In the genomic region with DNA sequence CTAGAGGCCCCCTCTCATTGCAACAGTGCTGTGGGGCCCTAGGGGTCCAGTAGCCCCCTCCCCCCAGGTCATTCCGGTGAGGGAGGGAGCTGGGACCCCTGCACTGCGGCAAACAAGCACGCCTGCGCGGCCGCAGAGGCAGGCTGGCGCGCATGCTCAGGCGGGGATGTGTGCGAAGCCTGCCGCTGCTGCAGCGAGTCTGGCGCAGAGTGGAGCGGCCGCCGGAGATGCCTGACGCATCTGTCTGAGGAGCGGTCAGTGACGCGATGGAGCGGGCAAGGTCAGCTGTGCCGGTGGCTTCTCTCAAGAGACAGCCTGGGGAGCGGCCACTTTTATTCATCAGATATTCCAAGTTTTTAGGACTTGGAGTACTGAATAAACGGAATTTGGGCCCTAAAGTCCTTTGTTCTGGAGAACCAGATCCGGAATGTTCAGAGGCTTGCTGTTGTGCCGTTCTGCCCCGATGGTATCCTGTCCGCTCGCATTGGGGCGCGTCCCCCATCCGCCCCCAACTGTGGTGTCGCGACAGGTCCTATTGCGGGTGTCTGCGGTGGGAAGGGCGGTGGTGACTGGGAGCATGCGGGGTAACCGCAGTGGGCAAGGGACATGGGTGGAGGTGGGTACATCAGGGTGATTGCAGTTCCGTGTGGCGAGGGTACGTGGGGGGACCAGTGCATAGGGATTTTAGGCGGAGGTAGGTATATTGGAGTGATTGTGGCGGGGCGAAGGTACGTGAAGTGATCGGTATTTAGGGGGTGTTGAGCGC, we compare ENCODE assay signal across 8 cellular contexts. TPM values are rescaled to one million over a fixed set of nuclear protein-coding genes. Genes with fewer than 3 reads are reported as not detected.
DNase-seq lines count a peak whose midpoint lies in the region; ATAC-seq lines count a peak whose summit lies in the region.

A gene (plus strand): TSS at position 205 of the 766 bp plus-strand sequence. CDS start 19,467 bp downstream, outside the sequence.
A gene with protein sequence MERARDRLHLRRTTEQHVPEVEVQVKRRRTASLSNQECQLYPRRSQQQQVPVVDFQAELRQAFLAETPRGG (plus strand): TSS at position 205 of the 766 bp plus-strand sequence. CDS start 62 bp downstream, at position 267.

- H2BK5ac ChIP-seq in mesenchymal stem cell (ENCODE audit: low read depth, low read length, poor library complexity, severe bottlenecking) = peak within 1 kb of the TSS; percentile 71

- H2BK12ac ChIP-seq in mesenchymal stem cell (ENCODE audit: low read length in 2 of 2) = peak within 1 kb of the TSS in 1 of 2 experiments; percentile 29

- in situ Hi-C loops in G401 (cut with HindIII; ENCODE audit: low sequenced_read_pairs) = no loop called here

- H3K36me3 Mint-ChIP-seq in effector memory CD8-positive, alpha-beta T cell (ENCODE audit: insufficient read depth) = peaks cover 28% of the 10 kb centered on the region

- peaks cover 7 to 11% of the 10 kb centered on the region in 2 donors for H3K27me3 Mint-ChIP-seq in effector memory CD8-positive, alpha-beta T cell

- WGBS in mesenchymal stem cell = 55% methylated on average over 48 of the region's 48 CpGs

- H3K79me1 ChIP-seq in mesenchymal stem cell (replicated peaks; ENCODE audit: low read length, poor library complexity, severe bottlenecking) = no peaks in the 10 kb centered on the region

- no peak within 1 kb of the TSS for H2AFZ ChIP-seq in mesenchymal stem cell (ENCODE audit: low read depth, low read length)

- no peak within 1 kb of the TSS for H2AK5ac ChIP-seq in mesenchymal stem cell (ENCODE audit: low read length, severe bottlenecking)

- H3K36me3 ChIP-seq in mesenchymal stem cell (ENCODE audit: control insufficient read depth in 1 of 2, insufficient read depth in 2 of 2, low read depth in 1 of 2, low read length in 2 of 2) = no peaks in the 10 kb centered on the region

- peak within 1 kb of the TSS; percentile 84 for H3K27ac ChIP-seq in mesenchymal stem cell (ENCODE audit: low read length, poor library complexity, severe bottlenecking)

- peak; percentile 72 for DNase-seq in G401 (ENCODE audit: low spot score)
- peak; percentile 5 for DNase-seq in NCI-H2227 treated with DMSO at 0.1 percent for 48 hours (lab: John Stamatoyannopoulos, UW)
- DNase-seq in activated CD8-positive, alpha-beta memory T cell treated with anti-CD3 and anti-CD28 coated beads for 4 hours (ENCODE audit: low read depth in 2 of 2) = peak; percentile 32 to 33
- peak; percentile 49 to 56 (median 50) for DNase-seq in effector memory CD8-positive, alpha-beta T cell
- peak; percentile 85 for DNase-seq in mesenchymal stem cell
- peak; percentile 33 for DNase-seq in stimulated activated CD8-positive, alpha-beta memory T cell treated with anti-CD3 and anti-CD28 coated beads, Interleukin-12 subunit alpha, Interleukin-12 subunit beta, amount 100 ng/mL, for 1 hour (ENCODE audit: low read depth)

- peak; percentile 58 for ATAC-seq in HG02588 (IDR thresholded peaks at IDR 0.05; ENCODE audit: unreplicated experiment)
- peak; percentile 54 for ATAC-seq in effector memory CD8-positive, alpha-beta T cell (replicated peaks)
- ATAC-seq in HG03108 (IDR thresholded peaks at IDR 0.05; ENCODE audit: unreplicated experiment) = no peak

- H4K8ac ChIP-seq in mesenchymal stem cell (ENCODE audit: low read length) = peak within 1 kb of the TSS; percentile 65

- H2BK120ac ChIP-seq in mesenchymal stem cell (ENCODE audit: low read depth, low read length) = no peak within 1 kb of the TSS

- H3K4ac ChIP-seq in mesenchymal stem cell (ENCODE audit: low read depth in 1 of 2, low read length in 2 of 2) = peak within 1 kb of the TSS; percentile 52 to 60

- peak within 1 kb of the TSS; percentile 91 for H3K9ac ChIP-seq in mesenchymal stem cell (ENCODE audit: low read length)

- no peaks in the 10 kb centered on the region for H3K9me3 Mint-ChIP-seq in effector memory CD8-positive, alpha-beta T cell

- peak within 1 kb of the TSS in 1 of 2 experiments; percentile 96 for H3K14ac ChIP-seq in mesenchymal stem cell (ENCODE audit: low read length in 2 of 2)

- H3K9me3 ChIP-seq in mesenchymal stem cell (ENCODE audit: control insufficient read depth, low read length) = peaks cover 4% of the 10 kb centered on the region

- H2BK15ac ChIP-seq in mesenchymal stem cell (ENCODE audit: low read depth, poor library complexity, severe bottlenecking) = peak within 1 kb of the TSS; percentile 54

- peak within 1 kb of the TSS; percentile 90 for H4K91ac ChIP-seq in mesenchymal stem cell (ENCODE audit: low read length)

- no peaks in the 10 kb centered on the region for H3K27me3 ChIP-seq in mesenchymal stem cell (ENCODE audit: control insufficient read depth in 1 of 2, insufficient read depth in 1 of 2, low read length in 2 of 2)

- H3K23ac ChIP-seq in mesenchymal stem cell (ENCODE audit: low read length in 2 of 2) = peak within 1 kb of the TSS in 1 of 2 experiments; percentile 65

- H3K4me1 Mint-ChIP-seq in effector memory CD8-positive, alpha-beta T cell (ENCODE audit: low read depth in 2 of 2) = peaks cover 10% of the 10 kb centered on the region in 2 donors

- H3K4me2 ChIP-seq in mesenchymal stem cell (ENCODE audit: low read length, poor library complexity, severe bottlenecking) = peak within 1 kb of the TSS; percentile 68

- peak within 1 kb of the TSS; percentile 90 to 95 for H3K4me3 Mint-ChIP-seq in effector memory CD8-positive, alpha-beta T cell

- H3K4me3 ChIP-seq in mesenchymal stem cell (ENCODE audit: insufficient read depth in 1 of 2, low read depth in 1 of 2, low read length in 2 of 2) = peak within 1 kb of the TSS; percentile 78 to 84

- H3K18ac ChIP-seq in mesenchymal stem cell (ENCODE audit: low read depth in 1 of 2, low read length in 2 of 2) = peak within 1 kb of the TSS; percentile 76 to 95

- H3K27ac Mint-ChIP-seq in effector memory CD8-positive, alpha-beta T cell = peak within 1 kb of the TSS; percentile 95 to 99

- H3K4me1 ChIP-seq in mesenchymal stem cell (ENCODE audit: control insufficient read depth, insufficient read depth, low read depth, low read length) = peaks cover 2% of the 10 kb centered on the region

RNA-seq across cellular contexts. Expression of the first gene that starts in this region (rescaled TPM):
- total RNA-seq in G401 (2014; rRNA removed; shearing (Covaris generic)) = 207 TPM in 2 replicates
- 102 TPM for polyA plus RNA-seq in mesenchymal stem cell (2013, experiment 1 of 2)
- 104 TPM for polyA plus RNA-seq in mesenchymal stem cell (2013, experiment 2 of 2)

RNA-seq across cellular contexts. Expression of the second gene that starts in this region (rescaled TPM):
- 0.37 TPM in 1 of 2 replicates, not detected in the other for total RNA-seq in G401 (2014; rRNA removed; shearing (Covaris generic))
- polyA plus RNA-seq in mesenchymal stem cell (2013, experiment 1 of 2) = 50.3 TPM
- polyA plus RNA-seq in mesenchymal stem cell (2013, experiment 2 of 2) = 47.2 TPM

Comparison
In these comparisons a context has a peak if more than half of its experiments do, and no peak if none do; other contexts are left out.
1. DNase-seq: peak in every context shown above with its lines; median percentile 85 in mesenchymal stem cell; 72 in G401; 50 in effector memory CD8-positive, alpha-beta T cell; 33 in stimulated activated CD8-positive, alpha-beta memory T cell treated with anti-CD3 and anti-CD28 coated beads, Interleukin-12 subunit alpha, Interleukin-12 subunit beta, amount 100 ng/mL, for 1 hour; 32 in activated CD8-positive, alpha-beta memory T cell treated with anti-CD3 and anti-CD28 coated beads for 4 hours; 5 in NCI-H2227 treated with DMSO at 0.1 percent for 48 hours.